In the genomic region with DNA sequence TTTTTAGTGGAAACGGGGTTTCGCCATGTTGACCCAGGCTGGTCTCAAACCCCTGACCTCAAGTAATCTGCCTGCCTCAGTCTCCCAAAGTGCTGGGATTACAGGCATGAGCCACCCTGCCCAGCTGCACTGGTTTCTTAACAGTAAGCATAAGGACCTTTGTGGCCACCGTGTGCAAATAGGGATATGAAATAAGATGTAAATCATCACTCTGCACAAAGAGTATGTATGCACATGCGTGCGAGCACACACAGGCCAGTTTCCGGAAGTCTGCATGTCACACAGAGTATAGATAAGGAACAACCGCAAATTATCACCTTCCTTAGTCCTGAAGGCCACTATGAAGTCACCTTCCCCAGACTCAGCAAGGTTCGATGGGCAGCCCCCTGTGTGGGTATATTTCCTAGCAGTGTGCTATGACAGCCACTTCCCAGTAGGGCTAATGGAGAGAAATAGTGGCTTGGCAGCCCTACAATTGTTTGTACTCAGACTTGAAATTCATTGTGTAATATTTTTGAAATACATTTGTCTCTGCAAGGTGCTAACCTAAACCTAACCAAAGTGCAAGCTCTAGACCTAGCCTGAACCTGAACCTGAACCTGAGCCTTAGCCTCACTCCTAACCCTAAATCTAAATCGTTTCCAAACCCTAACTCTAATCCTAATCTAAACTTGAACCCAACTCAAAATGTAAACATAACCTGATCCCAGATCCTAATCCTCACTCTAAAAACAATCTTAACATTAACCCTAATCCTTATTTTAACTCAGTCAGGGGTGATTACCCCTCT, we compare ENCODE assay signal across 10 cellular contexts. TPM values are rescaled to one million over a fixed set of nuclear protein-coding genes. Genes with fewer than 3 reads are reported as not detected.
DNase-seq lines count a peak whose midpoint lies in the region; ATAC-seq lines count a peak whose summit lies in the region.
"Had no signal": no experiment of that assay in that cellular context is flagged by ENCODE, and none has a peak within 500 bp of the region (broad histone marks: within the 10 kb centered on the region; RNA-seq: fewer than 3 reads in every experiment).

No MANE protein-coding gene starts in this region.

- ATAC-seq in activated T-cell treated with anti-CD3 and anti-CD28 coated beads, Interleukin-2, amount 50 U/mL, for 4 hours, result peak; percentile 81 to 84
- ATAC-seq in HG02852 (IDR thresholded peaks at IDR 0.05; ENCODE audit: unreplicated experiment), result peak; percentile 76
- peak; percentile 91 for ATAC-seq in stimulated activated memory B cell treated with anti-CD40 and anti-IgM and Interleukin-4, amounts not matched to agents 10 μg/mL and 1 μg/mL and 100 μg/mL, for 72 hours

- H3K4me3 Mint-ChIP-seq in activated T-cell treated with anti-CD3 and anti-CD28 coated beads, Interleukin-2, amount 50 U/mL, for 4 hours, result no peak overlapping the region
- peak overlapping the region; percentile 23 for H3K4me3 Mint-ChIP-seq in T-helper 2 cell treated with Interferon-gamma antibody and Interleukin-4, amounts not matched to agents 5 μg/mL and 100 μg/mL, for 36 hours
- H3K4me3 Mint-ChIP-seq in stimulated activated memory B cell treated with anti-CD40 and anti-IgM and Interleukin-4, amounts not matched to agents 10 μg/mL and 1 μg/mL and 100 μg/mL, for 72 hours, result no peak overlapping the region

- H3K9me3 Mint-ChIP-seq in activated T-cell treated with anti-CD3 and anti-CD28 coated beads, Interleukin-2, amount 50 U/mL, for 4 hours, result no peaks in the 10 kb centered on the region
- H3K9me3 Mint-ChIP-seq in T-helper 2 cell treated with Interferon-gamma antibody and Interleukin-4, amounts not matched to agents 5 μg/mL and 100 μg/mL, for 36 hours, result no peaks in the 10 kb centered on the region
- H3K9me3 Mint-ChIP-seq in stimulated activated memory B cell treated with anti-CD40 and anti-IgM and Interleukin-4, amounts not matched to agents 10 μg/mL and 1 μg/mL and 100 μg/mL, for 72 hours, result no peaks in the 10 kb centered on the region

- H3K27me3 Mint-ChIP-seq in activated T-cell treated with anti-CD3 and anti-CD28 coated beads, Interleukin-2, amount 50 U/mL, for 4 hours (ENCODE audit: low read depth), result no peaks in the 10 kb centered on the region
- H3K27me3 Mint-ChIP-seq in T-helper 2 cell treated with Interferon-gamma antibody and Interleukin-4, amounts not matched to agents 5 μg/mL and 100 μg/mL, for 36 hours (ENCODE audit: low read depth), result no peaks in the 10 kb centered on the region
- no peaks in the 10 kb centered on the region for H3K27me3 Mint-ChIP-seq in stimulated activated memory B cell treated with anti-CD40 and anti-IgM and Interleukin-4, amounts not matched to agents 10 μg/mL and 1 μg/mL and 100 μg/mL, for 72 hours

- H3K36me3 Mint-ChIP-seq in activated T-cell treated with anti-CD3 and anti-CD28 coated beads, Interleukin-2, amount 50 U/mL, for 4 hours (ENCODE audit: insufficient read depth), result no peaks in the 10 kb centered on the region
- no peaks in the 10 kb centered on the region for H3K36me3 Mint-ChIP-seq in T-helper 2 cell treated with Interferon-gamma antibody and Interleukin-4, amounts not matched to agents 5 μg/mL and 100 μg/mL, for 36 hours (ENCODE audit: low read depth)
- no peaks in the 10 kb centered on the region for H3K36me3 Mint-ChIP-seq in stimulated activated memory B cell treated with anti-CD40 and anti-IgM and Interleukin-4, amounts not matched to agents 10 μg/mL and 1 μg/mL and 100 μg/mL, for 72 hours

- H3K27ac Mint-ChIP-seq in T-helper 2 cell treated with Interferon-gamma antibody and Interleukin-4, amounts not matched to agents 5 μg/mL and 100 μg/mL, for 36 hours, result peak overlapping the region; percentile 75
- peak overlapping the region; percentile 73 for H3K27ac Mint-ChIP-seq in stimulated activated memory B cell treated with anti-CD40 and anti-IgM and Interleukin-4, amounts not matched to agents 10 μg/mL and 1 μg/mL and 100 μg/mL, for 72 hours

- H3K4me1 Mint-ChIP-seq in activated T-cell treated with anti-CD3 and anti-CD28 coated beads, Interleukin-2, amount 50 U/mL, for 4 hours (ENCODE audit: low read depth), result peaks cover 20% of the 10 kb centered on the region
- peaks cover 38% of the 10 kb centered on the region for H3K4me1 Mint-ChIP-seq in T-helper 2 cell treated with Interferon-gamma antibody and Interleukin-4, amounts not matched to agents 5 μg/mL and 100 μg/mL, for 36 hours (ENCODE audit: low read depth)
- peaks cover 17% of the 10 kb centered on the region for H3K4me1 Mint-ChIP-seq in stimulated activated memory B cell treated with anti-CD40 and anti-IgM and Interleukin-4, amounts not matched to agents 10 μg/mL and 1 μg/mL and 100 μg/mL, for 72 hours

- DNase-seq in activated T-cell treated with anti-CD3 and anti-CD28 coated beads, Interleukin-2, amount 50 U/mL, for 4 hours, result peak; percentile 5
- no peak for DNase-seq in activated T-cell treated with anti-CD3 and anti-CD28 coated beads, Interleukin-2, amount 50 U/mL, for 1 hour
- DNase-seq in T-helper 2 cell treated with Interferon-gamma antibody and Interleukin-4, amounts not matched to agents 5 μg/mL and 100 μg/mL, for 36 hours (ENCODE audit: low spot score), result peak; percentile 69
- no peak for DNase-seq in NCI-H2227 treated with DMSO at 0.1 percent for 48 hours (lab: John Stamatoyannopoulos, UW)
- DNase-seq in DMS 273 treated with DMSO at 0.1 percent for 48 hours (lab: John Stamatoyannopoulos, UW), result no peak
- no peak for DNase-seq in DMS53 (lab: John Stamatoyannopoulos, UW)
- DNase-seq: DND-41 had no signal

RNA-seq across cellular contexts. Expression of a gene that starts 48.4 kb away (rescaled TPM):
- 10 to 100 TPM; 25.8 to 33.9 (median 28.7) TPM for total RNA-seq in activated T-cell treated with anti-CD3 and anti-CD28 coated beads, Interleukin-2, amount 50 U/mL, for 4 hours

RNA-seq across cellular contexts. Expression of a gene that starts 52.4 kb away (rescaled TPM):
- total RNA-seq in activated T-cell treated with anti-CD3 and anti-CD28 coated beads, Interleukin-2, amount 50 U/mL, for 4 hours, result not detected
- total RNA-seq: liver had no signal

Comparison
In these comparisons a context has a peak if more than half of its experiments do, and no peak if none do; other contexts are left out.
1. DNase-seq: peak in activated T-cell treated with anti-CD3 and anti-CD28 coated beads, Interleukin-2, amount 50 U/mL, for 4 hours (single experiment) and T-helper 2 cell treated with Interferon-gamma antibody and Interleukin-4, amounts not matched to agents 5 μg/mL and 100 μg/mL, for 36 hours (single experiment); none in activated T-cell treated with anti-CD3 and anti-CD28 coated beads, Interleukin-2, amount 50 U/mL, for 1 hour (single experiment), NCI-H2227 treated with DMSO at 0.1 percent for 48 hours (single experiment), DMS 273 treated with DMSO at 0.1 percent for 48 hours (single experiment) and DMS53 (single experiment).
2. Peak in every context shown above with its lines, with median percentiles within 50 percentile points of each other: ATAC-seq.